Comparison of ENCODE assay signal across 8 cellular contexts in genomic region chr10:123132576-123133477, GRCh38. TPM values are rescaled to one million over a fixed set of nuclear protein-coding genes. Genes with fewer than 3 reads are reported as not detected.
A peak's percentile ranks its signal among the peaks of the same experiment; 100 is the strongest.
DNase-seq lines count a peak whose midpoint lies in the region; ATAC-seq, FAIRE-seq and TF ChIP-seq lines count a peak whose summit lies in the region.

No MANE protein-coding gene starts in this region.

- WGBS in HUES64, result 2% methylated on average over 48 of the region's 48 CpGs
- whole genome bisulfite sequencing in pancreas, 2 donors, result 6 to 8% methylated on average over 48 of the region's 48 CpGs

- no peaks in the 10 kb centered on the region for H3K36me3 ChIP-seq in HUES64 (ENCODE audit: insufficient read depth, low read length)
- H3K36me3 ChIP-seq in pancreas, result no peaks in the 10 kb centered on the region
- no peaks in the 10 kb centered on the region for H3K36me3 ChIP-seq in thoracic aorta

- peak overlapping the region; percentile 45 for H3K4me3 ChIP-seq in HUES64 (ENCODE audit: low read length)
- peak overlapping the region in 1 of 4 donors; percentile 29 for H3K4me3 ChIP-seq in pancreas
- peak overlapping the region; percentile 32 for H3K4me3 ChIP-seq in thoracic aorta

- no peak for FAIRE-seq in pancreas (lab: Jason Lieb, UNC)

- DNase-seq in NCI-H524 (lab: John Stamatoyannopoulos, UW) (peak; percentile 40 to 72), NCI-H524 treated with DMSO at 0.1 percent for 48 hours (lab: John Stamatoyannopoulos, UW) (no peak), SHP77 treated with DMSO at 0.1 percent for 48 hours (lab: John Stamatoyannopoulos, UW) (peak; percentile 25), head of caudate nucleus (peak; percentile 80 to 95 (median 88)), pancreas (peak; percentile 69 to 94 (median 86)), thoracic aorta (ENCODE audit: low spot score) (peak; percentile 31)
- DNase-seq in activated naive CD4-positive, alpha-beta T cell treated with anti-CD3 and anti-CD28 coated beads, Interleukin-2, amount 10 ng/mL, durations not matched to agents 7 days and 5 days, result peak; percentile 90

- intact Hi-C loops in head of caudate nucleus (cut with DNase I) (loop anchor here (5.0 kb wide), 2 partner anchors 249 to 429 kb away; no protein-coding TSS in a partner anchor), pancreas (cut with DNase I) (loop anchor here in 2 of 3 donors (5.0 to 10.0 kb wide), 3 partner anchors 252 to 432 kb away; no protein-coding TSS in a partner anchor)

- TF ChIP-seq CTCF in pancreas (IDR thresholded peaks at IDR 0.05) (peak; percentile 77 to 92 (median 86)), thoracic aorta (IDR thresholded peaks at IDR 0.05) (peak; percentile 88)

- H3K9me3 ChIP-seq in HUES64 (ENCODE audit: insufficient read depth, low read depth, low read length), result no peaks in the 10 kb centered on the region
- H3K9me3 ChIP-seq in pancreas, result no peaks in the 10 kb centered on the region
- H3K9me3 ChIP-seq in thoracic aorta, result no peaks in the 10 kb centered on the region

- H3K4me3 Mint-ChIP-seq in activated naive CD4-positive, alpha-beta T cell treated with anti-CD3 and anti-CD28 coated beads, Interleukin-2, amount 10 ng/mL, durations not matched to agents 7 days and 5 days, result peak overlapping the region; percentile 28

- H3K4me1 ChIP-seq in HUES64 (ENCODE audit: insufficient read depth, low read length) (peaks cover 12% of the 10 kb centered on the region; the same call in 1 of the 2 replicates), pancreas (peaks cover 0 to 25% (median 11%) of the 10 kb centered on the region in 3 donors), thoracic aorta (ENCODE audit: control insufficient read depth in 1 of 2, low read depth in 2 of 2) (peaks cover 23 to 44% of the 10 kb centered on the region in 2 donors)

- H3K9ac ChIP-seq in HUES64 (ENCODE audit: low read depth, low read length), result no peak overlapping the region; the same call in 1 of the 2 replicates

- peak overlapping the region; percentile 60 for H3K27ac Mint-ChIP-seq in activated naive CD4-positive, alpha-beta T cell treated with anti-CD3 and anti-CD28 coated beads, Interleukin-2, amount 10 ng/mL, durations not matched to agents 7 days and 5 days

- H3K27me3 ChIP-seq in HUES64 (ENCODE audit: insufficient read depth, low read length), result peaks cover 96% of the 10 kb centered on the region
- peaks cover 0 to 56% (median 31%) of the 10 kb centered on the region in 4 donors for H3K27me3 ChIP-seq in pancreas
- peaks cover 22% of the 10 kb centered on the region for H3K27me3 ChIP-seq in thoracic aorta (replicated peaks; ENCODE audit: insufficient read depth)

- H3K27ac ChIP-seq in HUES64 (ENCODE audit: low read depth, low read length), result no peak overlapping the region
- H3K27ac ChIP-seq in pancreas, result no peak overlapping the region
- H3K27ac ChIP-seq in thoracic aorta, result no peak overlapping the region

- ATAC-seq in pancreas (peak; percentile 79 to 95 (median 93)), thoracic aorta (ENCODE audit: insufficient number of reproducible peaks, low FRiP score, low read depth) (no peak)

- CTCF ChIA-PET in activated naive CD4-positive, alpha-beta T cell treated with anti-CD3 and anti-CD28 coated beads, Interleukin-2, amount 10 ng/mL, durations not matched to agents 7 days and 5 days (lab: Charles Lee), result interaction anchor here (1.0 to 4.9 kb wide), 7 partner anchors 13 to 425 kb away, joined by 3 to 28 read pairs (median 5); partner anchors contain the start of gene BUB3

- H3K36me3 Mint-ChIP-seq in activated naive CD4-positive, alpha-beta T cell treated with anti-CD3 and anti-CD28 coated beads, Interleukin-2, amount 10 ng/mL, durations not matched to agents 7 days and 5 days, result peaks cover 1% of the 10 kb centered on the region

- no peaks in the 10 kb centered on the region for H3K9me3 Mint-ChIP-seq in activated naive CD4-positive, alpha-beta T cell treated with anti-CD3 and anti-CD28 coated beads, Interleukin-2, amount 10 ng/mL, durations not matched to agents 7 days and 5 days

- H3K27me3 Mint-ChIP-seq in activated naive CD4-positive, alpha-beta T cell treated with anti-CD3 and anti-CD28 coated beads, Interleukin-2, amount 10 ng/mL, durations not matched to agents 7 days and 5 days, result peaks cover 90% of the 10 kb centered on the region

- H3K4me1 Mint-ChIP-seq in activated naive CD4-positive, alpha-beta T cell treated with anti-CD3 and anti-CD28 coated beads, Interleukin-2, amount 10 ng/mL, durations not matched to agents 7 days and 5 days, result peaks cover 34% of the 10 kb centered on the region

RNA-seq across cellular contexts. Expression of gene HMX3, which starts 2.9 kb away (rescaled TPM):
- polyA plus RNA-seq in HUES64 (2013, experiment 1 of 2), result not detected
- not detected for polyA plus RNA-seq in HUES64 (2013, experiment 2 of 2)
- total RNA-seq in pancreas (under 1 TPM in 2 of 6 donors, not detected in 4; 0.29 to 0.53 TPM), thoracic aorta (not detected)
- under 1 TPM in 1 of 2 donors, not detected in 1; 0.07 TPM for polyA plus RNA-seq in pancreas

RNA-seq across cellular contexts. Expression of gene HMX2, which starts 15.1 kb away (rescaled TPM):
- 0.85 TPM for polyA plus RNA-seq in HUES64 (2013, experiment 1 of 2)
- 1.0 TPM for polyA plus RNA-seq in HUES64 (2013, experiment 2 of 2)
- total RNA-seq in pancreas, result under 1 TPM in 3 of 6 donors, not detected in 3; 0.14 to 0.25 (median 0.14) TPM
- under 1 TPM in 1 of 2 donors, not detected in 1; 0.19 TPM for polyA plus RNA-seq in pancreas
- not detected for total RNA-seq in thoracic aorta

RNA-seq across cellular contexts. Expression of gene BUB3, which starts 21.4 kb away (rescaled TPM):
- polyA plus RNA-seq in HUES64 (2013, experiment 1 of 2), result 156 TPM
- 157 TPM for polyA plus RNA-seq in HUES64 (2013, experiment 2 of 2)
- 10 to 100 TPM; 15.9 to 33.8 (median 24.0) TPM for total RNA-seq in pancreas
- 10 to 100 TPM in 1 of 2 donors, 1 to 10 TPM in 1; 10.0 to 24.5 TPM for polyA plus RNA-seq in pancreas
- 10 to 100 TPM; 64.2 to 77.9 TPM for total RNA-seq in thoracic aorta
